In the genomic region with DNA sequence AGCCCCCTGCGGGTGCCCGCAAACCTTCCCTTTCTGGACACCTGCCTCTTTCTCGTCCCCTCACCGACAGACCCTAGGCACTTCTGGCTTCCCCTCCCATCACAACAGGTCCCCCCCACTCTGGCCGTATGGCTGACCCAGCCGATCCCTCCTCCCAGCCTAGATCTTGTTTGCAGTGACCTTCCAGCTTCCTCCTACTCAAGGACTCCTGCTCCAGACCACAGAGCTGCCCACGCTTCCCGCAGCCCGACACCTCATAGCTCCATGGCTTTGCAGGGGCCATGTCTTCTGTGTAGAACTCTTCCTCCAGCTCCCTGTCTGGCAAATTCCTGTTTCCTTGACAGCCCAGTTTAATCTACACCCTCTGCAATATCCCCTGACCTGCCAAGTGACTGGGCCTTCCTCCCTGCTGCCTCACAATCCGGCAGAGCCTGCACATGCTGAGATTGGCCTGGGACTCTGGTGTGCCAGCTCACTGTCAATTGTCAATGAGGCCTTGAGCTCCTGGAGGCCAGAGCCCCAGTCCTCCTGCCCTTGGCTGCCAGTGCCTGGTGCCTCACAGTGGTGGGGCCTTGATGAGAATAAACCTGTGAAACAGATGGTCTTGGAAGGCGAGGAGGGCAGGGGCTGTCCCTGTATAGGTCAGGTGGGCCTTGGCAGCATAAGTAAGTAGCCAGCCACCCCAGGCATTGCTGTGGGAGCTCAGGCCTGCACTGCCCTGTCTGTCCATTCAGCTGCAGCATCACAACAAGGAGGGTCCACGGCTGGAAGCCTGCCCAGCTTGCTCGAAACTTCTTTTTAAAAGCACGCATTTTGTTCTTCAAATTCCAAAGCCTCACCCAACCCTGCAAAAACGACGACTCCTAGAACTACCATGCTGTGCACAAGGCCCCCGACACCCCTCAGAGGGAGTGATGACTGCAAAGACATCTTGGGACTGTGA, we compare ENCODE assay signal across 18 cellular contexts. TPM values are rescaled to one million over a fixed set of nuclear protein-coding genes. Genes with fewer than 3 reads are reported as not detected.
DNase-seq lines count a peak whose midpoint lies in the region; ATAC-seq, FAIRE-seq and TF ChIP-seq lines count a peak whose summit lies in the region.
"Had no signal": no experiment of that assay in that cellular context is flagged by ENCODE, and none has a peak within 500 bp of the region (broad histone marks: within the 10 kb centered on the region; RNA-seq: fewer than 3 reads in every experiment).

No MANE protein-coding gene starts in this region.

- H3K36me3 ChIP-seq in HepG2 (replicated peaks in 1 of 2; ENCODE audit: control insufficient read depth in 1 of 2, insufficient read depth in 2 of 2, low read length in 2 of 2) (no peaks in the 10 kb centered on the region), spleen (no peaks in the 10 kb centered on the region)
- H3K36me3 ChIP-seq: gastrocnemius medialis had no signal

- TF ChIP-seq RAD21 in HepG2 (CRISPR knock-in tag; IDR thresholded peaks at IDR 0.05), result no peak

- no peak overlapping the region for H3K9ac ChIP-seq in HepG2 (ENCODE audit: insufficient read depth, low read depth, low read length)

- no peak for FAIRE-seq in HepG2 (lab: Jason Lieb, UNC)
- FAIRE-seq in RCC 7860 (lab: Jason Lieb, UNC), result no peak

- H3K27me3 Mint-ChIP-seq in CD14-positive monocyte (ENCODE audit: low read depth in 3 of 3), result peaks cover 11 to 24% (median 18%) of the 10 kb centered on the region in 3 donors

- H2AFZ ChIP-seq in HepG2 (ENCODE audit: low read length), result no peak overlapping the region

- H3K9me3 ChIP-seq in HepG2 (ENCODE audit: low read length) (no peaks in the 10 kb centered on the region), spleen (no peaks in the 10 kb centered on the region)
- H3K9me3 ChIP-seq: gastrocnemius medialis had no signal

- H3K36me3 Mint-ChIP-seq in CD14-positive monocyte, result no peaks in the 10 kb centered on the region
- H3K36me3 Mint-ChIP-seq: memory B cell; natural killer cell treated with Interleukin-12 subunit alpha and Interleukin-12 subunit beta and Interleukin-15 and Interleukin-18, amount 100 ng/mL, for 72 hours; WTC11 had no signal

- in situ Hi-C loops in HepG2 (cut with HindIII; ENCODE audit: extremely low pct_ligation_motif_present, low pct_unique_long_range_greater_than_20kb), result no loop called here
- in situ Hi-C loops in GM13977 (cut with MboI; ENCODE audit: low pct_unique_long_range_greater_than_20kb, low sequenced_read_pairs, unreplicated experiment), result no loop called here

- CTCF ChIA-PET in HepG2 (lab: Yijun Ruan, JAX; ENCODE audit: low intra/inter-chr PET ratio, low total read pairs), result no interaction called here

- no TSS peak for BruUV-seq in HepG2 (replicated peaks; lab: Mats Ljungman, UMichigan)

- H3K4me3 Mint-ChIP-seq in CD14-positive monocyte, result no peak overlapping the region
- H3K4me3 Mint-ChIP-seq: memory B cell; natural killer cell treated with Interleukin-12 subunit alpha and Interleukin-12 subunit beta and Interleukin-15 and Interleukin-18, amount 100 ng/mL, for 72 hours; WTC11 had no signal

- H3K4me3 ChIP-seq in NB4 (ENCODE audit: low read depth, low read length) (no peak overlapping the region), HepG2 (replicated peaks in 1 of 3; ENCODE audit: insufficient read depth in 1 of 3, low read depth in 2 of 3, low read length in 3 of 3) (peak overlapping the region in 1 of 3 experiments; percentile 4; a peak in 1 of 6 replicates), spleen (peak overlapping the region in 1 of 8 donors; percentile 42)
- H3K4me3 ChIP-seq: coronary artery, gastrocnemius medialis had no signal

- TF ChIP-seq EP300 in HepG2 (IDR thresholded peaks at IDR 0.05; ENCODE audit: low read depth in 2 of 2, low read length in 2 of 2) (no peak), HepG2 (CRISPR knock-in tag; IDR thresholded peaks at IDR 0.05; ENCODE audit: borderline replicate concordance) (no peak)

- H3K27me3 ChIP-seq in HepG2 (ENCODE audit: control insufficient read depth in 1 of 2, insufficient read depth in 2 of 2, low read length in 2 of 2), result peaks cover 5 to 28% of the 10 kb centered on the region in 2 experiments; a peak in 4 of 5 replicates
- H3K27me3 ChIP-seq in spleen (replicated peaks in 1 of 7), result no peaks in the 10 kb centered on the region
- H3K27me3 ChIP-seq: gastrocnemius medialis had no signal

- H3K4me1 ChIP-seq in HepG2 (ENCODE audit: insufficient read depth, low read length) (peaks cover 24% of the 10 kb centered on the region; the same call in 1 of the 2 replicates), spleen (peaks cover 7 to 61% (median 28%) of the 10 kb centered on the region in 6 donors)

- DNase-seq in NB4 (ENCODE audit: low read depth), result peak; percentile 22
- peak; percentile 71 for DNase-seq in cerebellar cortex (ENCODE audit: low spot score)
- DNase-seq in HepG2 (ENCODE audit: low spot score), result no peak
- no peak for DNase-seq in spleen
- no peak for DNase-seq in CD14-positive monocyte (ENCODE audit: low spot score)
- no peak for DNase-seq in RCC 7860 (ENCODE audit: low spot score)
- DNase-seq in GM13977 (ENCODE audit: low spot score), result no peak
- DNase-seq: Calu3; gastrocnemius medialis; NCI-H2029; NCI-H510A; retina; stimulated activated CD4-positive, alpha-beta T cell treated with anti-CD3 and anti-CD28 coated beads, Interleukin-1b, Interleukin-23, amount 100 ng/mL, for 48 hours had no signal

- no peaks in the 10 kb centered on the region for H3K9me3 Mint-ChIP-seq in CD14-positive monocyte
- H3K9me3 Mint-ChIP-seq: activated T-helper 2 cell treated with anti-CD3 and anti-CD28 coated beads, Interferon-gamma antibody, Interleukin-2, Interleukin-4, amounts not matched to agents 10 μg/mL and 5 μg/mL and 100 μg/mL, durations not matched to agents 14 hours and 24 hours and 36 hours; memory B cell; natural killer cell treated with Interleukin-12 subunit alpha and Interleukin-12 subunit beta and Interleukin-15 and Interleukin-18, amount 100 ng/mL, for 72 hours; WTC11 had no signal

- peak overlapping the region; percentile 28 for H3K4me2 ChIP-seq in HepG2 (ENCODE audit: low read depth, low read length)

- intact Hi-C loops in HepG2 (cut with micrococcal nuclease; ENCODE audit: unreplicated experiment), result no loop called here
- intact Hi-C loops in spleen (cut with DNase I; ENCODE audit: low total_unique reads), result no loop called here
- intact Hi-C loops in CD14-positive monocyte (cut with micrococcal nuclease), result no loop called here

- POLR2A ChIA-PET in HepG2 (lab: Yijun Ruan, JAX), result no interaction called here

- H3K79me2 ChIP-seq in HepG2 (ENCODE audit: insufficient read depth, low read length), result no peaks in the 10 kb centered on the region

- H3K4me1 Mint-ChIP-seq in CD14-positive monocyte, result peaks cover 29% of the 10 kb centered on the region

- TF ChIP-seq POLR2A in NB4 (IDR thresholded peaks at IDR 0.05; ENCODE audit: extremely low read depth, insufficient read length) (no peak), HepG2 (IDR thresholded peaks at IDR 0.05; ENCODE audit: insufficient read depth in 1 of 2, low read depth in 2 of 2, low read length in 2 of 2) (no peak), spleen (IDR thresholded peaks at IDR 0.05) (no peak)

- WGBS in HepG2 (ENCODE audit: low lambda C conversion rate), result 74% methylated on average over 16 of the region's 17 CpGs
- 70 to 79% (median 72%) methylated on average over 17 of the region's 17 CpGs for WGBS in spleen, 5 donors

- no peak overlapping the region for H3K27ac ChIP-seq in HepG2 (ENCODE audit: extremely low read length, insufficient read depth, low read length)
- H3K27ac ChIP-seq in spleen, result peak overlapping the region in 7 of 8 donors; percentile 44 to 81 (median 76)
- H3K27ac ChIP-seq: coronary artery, gastrocnemius medialis had no signal

- no peaks in the 10 kb centered on the region for H4K20me1 ChIP-seq in HepG2 (ENCODE audit: insufficient read depth, low read length)

- peak; percentile 45 for ATAC-seq in HepG2
- ATAC-seq: WTC11 had no signal

- TF ChIP-seq CTCF in NB4 (IDR thresholded peaks at IDR 0.05; ENCODE audit: low read depth, low read length) (no peak), HepG2 (CRISPR knock-in tag; IDR thresholded peaks at IDR 0.05) (no peak), spleen (IDR thresholded peaks at IDR 0.05 in 8 of 11, conservative IDR thresholded peaks at IDR 0.05 in 3 of 11) (no peak), CD14-positive monocyte (IDR thresholded peaks at IDR 0.05) (no peak), GM13977 (IDR thresholded peaks at IDR 0.05; ENCODE audit: extremely low read depth, insufficient read depth, missing control alignments) (no peak)

- peak overlapping the region in 1 of 7 donors; percentile 52 for H3K27ac Mint-ChIP-seq in CD14-positive monocyte
- H3K27ac Mint-ChIP-seq: activated T-helper 2 cell treated with anti-CD3 and anti-CD28 coated beads, Interferon-gamma antibody, Interleukin-2, Interleukin-4, amounts not matched to agents 10 μg/mL and 5 μg/mL and 100 μg/mL, durations not matched to agents 14 hours and 24 hours and 36 hours; memory B cell; WTC11 had no signal

TF ChIP-seq in HepG2, 621 proteins besides CTCF, POLR2A, EP300 and RAD21 (continues in another document):
- no peak for TF ChIP-seq ZNF766 (CRISPR knock-in tag; IDR thresholded peaks at IDR 0.05; ENCODE audit: borderline replicate concordance)

RNA-seq across cellular contexts. Expression of a gene that starts 50.5 kb away (rescaled TPM):
- not detected in 2 replicates for total RNA-seq in HepG2 (2016; rRNA removed; fragmentation: Illumina TruSeq; extraction: Trizol)
- not detected in 2 replicates for total RNA-seq in HepG2 (2016; cell fraction: cytosol; rRNA removed; fragmentation: Illumina TruSeq; extraction: Trizol; ENCODE audit: low read depth)
- total RNA-seq in HepG2 (2016; cell fraction: insoluble cytoplasmic fraction; rRNA removed; fragmentation: Illumina TruSeq; extraction: Trizol), result not detected in 2 replicates
- not detected in 2 replicates for total RNA-seq in HepG2 (2016; cell fraction: membrane; rRNA removed; fragmentation: Illumina TruSeq; extraction: Trizol)
- not detected in 2 replicates for total RNA-seq in HepG2 (2016; cell fraction: nucleus; rRNA removed; fragmentation: Illumina TruSeq; extraction: Trizol)
- polyA plus RNA-seq in HepG2 (2011; rRNA removed), result not detected in 2 replicates
- not detected in 2 replicates for polyA plus RNA-seq in HepG2 (2011; cell fraction: cytosol; rRNA removed)
- not detected in 2 replicates for polyA plus RNA-seq in HepG2 (2011; cell fraction: nucleus; rRNA removed)
- not detected in 2 replicates for polyA plus RNA-seq in HepG2 (2012)
- not detected in 2 replicates for polyA plus RNA-seq in HepG2 (2016; cell fraction: cytosol; fragmentation: Illumina TruSeq; extraction: Trizol; ENCODE audit: low read depth)
- polyA plus RNA-seq in HepG2 (2016; cell fraction: insoluble cytoplasmic fraction; fragmentation: Illumina TruSeq; extraction: Trizol; ENCODE audit: low read depth), result not detected in 2 replicates
- polyA plus RNA-seq in HepG2 (2016; cell fraction: membrane; fragmentation: Illumina TruSeq; extraction: Trizol; ENCODE audit: low read depth), result not detected in 2 replicates
- not detected in 2 replicates for polyA plus RNA-seq in HepG2 (2016; cell fraction: nucleus; fragmentation: Illumina TruSeq; extraction: Trizol; ENCODE audit: insufficient read depth, low read depth)
- not detected in 2 replicates for polyA minus RNA-seq in HepG2 (2011; rRNA and poly(A)+ RNA removed; ENCODE audit: low replicate concordance)
- polyA minus RNA-seq in HepG2 (2011; cell fraction: cytosol; rRNA and poly(A)+ RNA removed), result not detected in 2 replicates
- polyA minus RNA-seq in HepG2 (2011; cell fraction: nucleus; rRNA and poly(A)+ RNA removed), result not detected in 2 replicates
- total RNA-seq in spleen, result 1 to 10 TPM; 2.0 to 6.8 (median 2.6) TPM
- 10 to 100 TPM in 2 of 3 donors, 1 to 10 TPM in 1; 5.9 to 17.6 (median 16.9) TPM for polyA plus RNA-seq in spleen
- 1 to 10 TPM; 1.1 to 1.3 TPM for polyA plus RNA-seq in CD14-positive monocyte

Comparison
In these comparisons a context has a peak if more than half of its experiments do, and no peak if none do; other contexts are left out.
1. DNase-seq: peak in NB4 (single experiment) and cerebellar cortex (single experiment); none in HepG2 (single experiment), spleen (single experiment), CD14-positive monocyte (single experiment), RCC 7860 (single experiment) and GM13977 (single experiment).